25 cellular contexts compared by ENCODE assay signal in genomic region chr7:99211241-99211602, GRCh38. TPM values are rescaled to one million over a fixed set of nuclear protein-coding genes. Genes with fewer than 3 reads are reported as not detected.
DNase-seq lines count a peak whose midpoint lies in the region; ATAC-seq and TF ChIP-seq lines count a peak whose summit lies in the region.
"Had no signal": no experiment of that assay in that cellular context is flagged by ENCODE, and none has a peak within 500 bp of the region (broad histone marks: within the 10 kb centered on the region; RNA-seq: fewer than 3 reads in every experiment).

No MANE protein-coding gene starts in this region.

- POLR2A ChIA-PET in HCT116 (lab: Charles Lee) = no interaction called here

- DNase-seq in HCT116 (ENCODE audit: low read depth, low spot score) (no peak), colonic mucosa (no peak), lower lobe of right lung (no peak), transverse colon (no peak), CD14-positive monocyte (ENCODE audit: low spot score) (no peak), midbrain (lab: John Stamatoyannopoulos, UW) (no peak), NCI-H187 (lab: John Stamatoyannopoulos, UW) (no peak)
- DNase-seq: activated CD4-positive, alpha-beta T cell treated with anti-CD3 and anti-CD28 coated beads for 4 hours; activated naive CD4-positive, alpha-beta T cell treated with Interleukin-2 at 50 U/mL for 16 hours; activated T-cell treated with anti-CD3 and anti-CD28 coated beads, Interleukin-2, amount 50 U/mL, for 4 hours; CD8-positive, alpha-beta memory T cell; GDM1; KG1; NCI-H1694; occipital lobe; retina; stimulated activated CD4-positive, alpha-beta T cell treated with anti-CD3 and anti-CD28 coated beads, Interleukin-2, amount 100 ng/mL, for 48 hours; testis had no signal

- H3K4me3 Mint-ChIP-seq in CD14-positive monocyte = no peak overlapping the region
- H3K4me3 Mint-ChIP-seq: activated T-cell treated with anti-CD3 and anti-CD28 coated beads, Interleukin-2, amount 50 U/mL, for 4 hours; CD8-positive, alpha-beta memory T cell; stimulated activated memory B cell treated with anti-CD40 and anti-IgM and Interleukin-4, amounts not matched to agents 10 μg/mL and 1 μg/mL and 100 μg/mL, for 72 hours; T-helper 2 cell treated with Interferon-gamma antibody and Interleukin-4, amounts not matched to agents 5 μg/mL and 100 μg/mL, for 36 hours had no signal

- peaks cover 5% of the 10 kb centered on the region for H3K4me1 Mint-ChIP-seq in CD14-positive monocyte
- H3K4me1 Mint-ChIP-seq: CD8-positive, alpha-beta memory T cell; stimulated activated memory B cell treated with anti-CD40 and anti-IgM and Interleukin-4, amounts not matched to agents 10 μg/mL and 1 μg/mL and 100 μg/mL, for 72 hours had no signal

- H3K27me3 ChIP-seq in HCT116 (ENCODE audit: insufficient read depth, low read length) (no peaks in the 10 kb centered on the region), colonic mucosa (no peaks in the 10 kb centered on the region), lower lobe of right lung (ENCODE audit: low read depth) (no peaks in the 10 kb centered on the region), transverse colon (no peaks in the 10 kb centered on the region)
- H3K27me3 ChIP-seq: testis had no signal

- no peak for TF ChIP-seq EP300 in transverse colon (IDR thresholded peaks at IDR 0.05; ENCODE audit: low read depth)

- H3K9me3 Mint-ChIP-seq in CD14-positive monocyte = peaks cover 0 to 2% (median 0%) of the 10 kb centered on the region in 7 donors
- H3K9me3 Mint-ChIP-seq: activated T-cell treated with anti-CD3 and anti-CD28 coated beads, Interleukin-2, amount 50 U/mL, for 4 hours; CD8-positive, alpha-beta memory T cell; stimulated activated memory B cell treated with anti-CD40 and anti-IgM and Interleukin-4, amounts not matched to agents 10 μg/mL and 1 μg/mL and 100 μg/mL, for 72 hours; T-helper 2 cell treated with Interferon-gamma antibody and Interleukin-4, amounts not matched to agents 5 μg/mL and 100 μg/mL, for 36 hours had no signal

- no peak overlapping the region for H3K9ac ChIP-seq in HCT116 (ENCODE audit: low read length)
- peak overlapping the region; percentile 19 to 74 for H3K9ac ChIP-seq in colonic mucosa (ENCODE audit: low read depth in 2 of 2, low read length in 2 of 2)

- H3K36me3 ChIP-seq in HCT116 (ENCODE audit: control insufficient read depth in 1 of 2, insufficient read depth in 2 of 2, low read length in 2 of 2) (no peaks in the 10 kb centered on the region), colonic mucosa (no peaks in the 10 kb centered on the region), lower lobe of right lung (no peaks in the 10 kb centered on the region), transverse colon (no peaks in the 10 kb centered on the region)

- in situ Hi-C loops in transverse colon (cut with MboI; ENCODE audit: low pct_ligation_motif_present in 1 of 4, low pct_unique_long_range_greater_than_20kb in 1 of 4, low sequenced_read_pairs in 3 of 4) = no loop called here

- H3K4me1 ChIP-seq in HCT116 (ENCODE audit: control insufficient read depth in 1 of 2, insufficient read depth in 2 of 2, low read length in 2 of 2) (peaks cover 19 to 50% of the 10 kb centered on the region in 2 experiments), colonic mucosa (peaks cover 7% of the 10 kb centered on the region), lower lobe of right lung (no peaks in the 10 kb centered on the region), transverse colon (peaks cover 0 to 34% (median 21%) of the 10 kb centered on the region in 4 donors)
- H3K4me1 ChIP-seq: testis had no signal

- no peak overlapping the region for H3K27ac ChIP-seq in HCT116 (ENCODE audit: low read depth, low read length)
- peak overlapping the region; percentile 83 for H3K27ac ChIP-seq in colonic mucosa
- peak overlapping the region; percentile 87 for H3K27ac ChIP-seq in lower lobe of right lung
- H3K27ac ChIP-seq in transverse colon = peak overlapping the region; percentile 80 to 88 (median 86)
- H3K27ac ChIP-seq: testis had no signal

- ATAC-seq in HCT116 (no peak), lower lobe of right lung (no peak), esophagus mucosa (no peak)
- ATAC-seq: activated T-cell treated with anti-CD3 and anti-CD28 coated beads, Interleukin-2, amount 50 U/mL, for 4 hours; SK-N-SH treated with all-trans-retinoic acid at 6 μM for 48 hours; stimulated activated memory B cell treated with anti-CD40 and anti-IgM and Interleukin-4, amounts not matched to agents 10 μg/mL and 1 μg/mL and 100 μg/mL, for 72 hours had no signal

- no TSS peak for BruUV-seq in HCT116 (replicated peaks; lab: Mats Ljungman, UMichigan)

- no peak for TF ChIP-seq RAD21 in HCT116 (IDR thresholded peaks at IDR 0.05; ENCODE audit: low read depth)

- no peak overlapping the region for H3K4me3 ChIP-seq in HCT116 (replicated peaks in 1 of 2; ENCODE audit: low read depth in 1 of 2, low read length in 2 of 2)
- H3K4me3 ChIP-seq in colonic mucosa = no peak overlapping the region
- H3K4me3 ChIP-seq in lower lobe of right lung = no peak overlapping the region
- no peak overlapping the region for H3K4me3 ChIP-seq in transverse colon
- H3K4me3 ChIP-seq: testis had no signal

- TF ChIP-seq POLR2A in HCT116 (IDR thresholded peaks at IDR 0.05; ENCODE audit: borderline replicate concordance, extremely low read depth, insufficient read depth, insufficient read length) (no peak), transverse colon (IDR thresholded peaks at IDR 0.05) (no peak)

- no peaks in the 10 kb centered on the region for H3K36me3 Mint-ChIP-seq in CD14-positive monocyte
- H3K36me3 Mint-ChIP-seq: CD8-positive, alpha-beta memory T cell; stimulated activated memory B cell treated with anti-CD40 and anti-IgM and Interleukin-4, amounts not matched to agents 10 μg/mL and 1 μg/mL and 100 μg/mL, for 72 hours had no signal

- H3K9me2 ChIP-seq in HCT116 (ENCODE audit: insufficient read depth) = no peaks in the 10 kb centered on the region

- 74 to 83% methylated on average over 1 to 3 of the region's 3 CpGs for WGBS in transverse colon (ENCODE audit: low coverage in 1 of 2), 2 donors

- CTCF ChIA-PET in HCT116 (lab: Charles Lee) = interaction anchor here (1.0 kb wide), 1 partner anchor 175 kb away, joined by 5 read pairs; no protein-coding TSS in a partner anchor

- peak overlapping the region; percentile 49 for H3K4me2 ChIP-seq in HCT116 (ENCODE audit: low read length)

- RAD21 ChIA-PET in HCT116 (lab: Charles Lee; ENCODE audit: low non-redundant PET in 1 of 2, low total read pairs in 2 of 2, uncharacterized antibody in 2 of 2, unreplicated experiment in 2 of 2) = interaction anchor here in 1 of 2 experiments (0.6 kb wide), 1 partner anchor 16 kb away, joined by 3 read pairs; no protein-coding TSS in a partner anchor

- no peak overlapping the region for H2AFZ ChIP-seq in HCT116 (ENCODE audit: low read depth, low read length, poor library complexity, severe bottlenecking)

- H3K27ac Mint-ChIP-seq in CD14-positive monocyte = no peak overlapping the region
- H3K27ac Mint-ChIP-seq: CD8-positive, alpha-beta memory T cell; stimulated activated memory B cell treated with anti-CD40 and anti-IgM and Interleukin-4, amounts not matched to agents 10 μg/mL and 1 μg/mL and 100 μg/mL, for 72 hours; T-helper 2 cell treated with Interferon-gamma antibody and Interleukin-4, amounts not matched to agents 5 μg/mL and 100 μg/mL, for 36 hours had no signal

- no peaks in the 10 kb centered on the region for H4K20me1 ChIP-seq in HCT116 (ENCODE audit: insufficient read depth)

- no peak for TF ChIP-seq CTCF in HCT116 (IDR thresholded peaks at IDR 0.05 in 2 of 3, conservative IDR thresholded peaks at IDR 0.05 in 1 of 3; ENCODE audit: borderline replicate concordance in 1 of 3, insufficient read depth in 1 of 3, low read depth in 2 of 3, low read length in 2 of 3)
- no peak for TF ChIP-seq CTCF in colonic mucosa (IDR thresholded peaks at IDR 0.05)
- TF ChIP-seq CTCF in lower lobe of right lung (IDR thresholded peaks at IDR 0.05) = no peak
- no peak for TF ChIP-seq CTCF in transverse colon (IDR thresholded peaks at IDR 0.05)
- TF ChIP-seq CTCF in CD14-positive monocyte (IDR thresholded peaks at IDR 0.05) = no peak

- intact Hi-C loops in HCT116 (cut with micrococcal nuclease) = no loop called here
- intact Hi-C loops in colonic mucosa (cut with DNase I) = no loop called here
- intact Hi-C loops in lower lobe of right lung (cut with DNase I) = no loop called here
- intact Hi-C loops in transverse colon (cut with DNase I; ENCODE audit: low total_unique reads) = no loop called here
- intact Hi-C loops in CD14-positive monocyte (cut with micrococcal nuclease) = no loop called here

- H3K9me3 ChIP-seq in HCT116 (ENCODE audit: control insufficient read depth in 1 of 2, insufficient read depth in 1 of 2, low read depth in 1 of 2, low read length in 2 of 2) = no peaks in the 10 kb centered on the region
- H3K9me3 ChIP-seq in colonic mucosa = no peaks in the 10 kb centered on the region
- no peaks in the 10 kb centered on the region for H3K9me3 ChIP-seq in lower lobe of right lung
- H3K9me3 ChIP-seq in transverse colon = no peaks in the 10 kb centered on the region
- H3K9me3 ChIP-seq: testis had no signal

- no peaks in the 10 kb centered on the region for H3K79me2 ChIP-seq in HCT116 (ENCODE audit: insufficient read depth, low read length)

- H3K27me3 Mint-ChIP-seq in CD14-positive monocyte (ENCODE audit: low read depth in 3 of 3) = peaks cover 3 to 15% (median 8%) of the 10 kb centered on the region in 3 donors

TF ChIP-seq in HCT116, 20 proteins besides CTCF, POLR2A, EP300 and RAD21 (continues in another document):
- TF ChIP-seq YY1 (IDR thresholded peaks at IDR 0.05; ENCODE audit: extremely low read depth, insufficient replicate concordance, low read depth, low read length) (no peak), CBX3 (IDR thresholded peaks at IDR 0.05; ENCODE audit: low read depth) (no peak), EZH2phosphoT487 (IDR thresholded peaks at IDR 0.05; ENCODE audit: borderline replicate concordance) (no peak), ELF1 (IDR thresholded peaks at IDR 0.05; ENCODE audit: borderline replicate concordance, low read depth) (no peak), ZNF274 (IDR thresholded peaks at IDR 0.05; ENCODE audit: low read depth, low read length) (no peak), EGR1 (IDR thresholded peaks at IDR 0.05; ENCODE audit: low read depth) (no peak)

RNA-seq across cellular contexts. Expression of gene KPNA7, which starts 3.3 kb away (rescaled TPM):
- total RNA-seq in HCT116 (2021; ENCODE audit: unreplicated experiment) (not detected), colonic mucosa (under 1 TPM; 0.19 to 0.62 TPM), lower lobe of right lung (0.71 TPM), transverse colon (under 1 TPM in 3 of 4 donors, not detected in 1; 0.60 to 0.82 (median 0.64) TPM), esophagus mucosa (0.72 TPM)
- polyA plus RNA-seq in HCT116 (2012) = 0.03 and 0.35 TPM in 2 replicates
- not detected for polyA plus RNA-seq in CD14-positive monocyte
- total RNA-seq: activated CD8-positive, alpha-beta memory T cell treated with anti-CD3 and anti-CD28 coated beads for 36 hours; activated T-cell treated with anti-CD3 and anti-CD28 coated beads, Interleukin-2, amount 50 U/mL, for 4 hours; CD8-positive, alpha-beta memory T cell; fibroblast of lung; lung microvascular endothelial cell; occipital lobe had no signal
- polyA plus RNA-seq: CD8-positive, alpha-beta memory T cell; fibroblast of lung had no signal
